ENCODE assay signal across 30 cellular contexts in genomic region chr22:35119494-35119893, GRCh38. TPM values are rescaled to one million over a fixed set of nuclear protein-coding genes. Genes with fewer than 3 reads are reported as not detected.
"Had no signal": no experiment of that assay in that cellular context is flagged by ENCODE, and none has a peak within 500 bp of the region (broad histone marks: within the 10 kb centered on the region; RNA-seq: fewer than 3 reads in every experiment).

No MANE protein-coding gene starts in this region.

- H3K9me3 ChIP-seq: gastrocnemius medialis, left lung, psoas muscle, thoracic aorta, tibial nerve, upper lobe of right lung, uterus had no signal

- H3K36me3 ChIP-seq: gastrocnemius medialis, left lung, thoracic aorta, tibial nerve, upper lobe of right lung, uterus had no signal

- H3K4me3 ChIP-seq: gastrocnemius medialis, left lung, psoas muscle, skin epidermis, thoracic aorta, tibial nerve, upper lobe of right lung, uterus had no signal

- DNase-seq: cortex of kidney; effector CD4-positive, alpha-beta T cell; foreskin fibroblast; gastrocnemius medialis; head of caudate nucleus; left lung; mammary epithelial cell; mesendoderm; midbrain; naive thymus-derived CD8-positive, alpha-beta T cell; nephron progenitor cell; nucleus accumbens; psoas muscle; right cardiac atrium; stimulated activated CD4-positive, alpha-beta T cell treated with anti-CD3 and anti-CD28 coated beads, Interleukin-15, amount 100 ng/mL, for 24 hours; stimulated activated CD4-positive, alpha-beta T cell treated with anti-CD3 and anti-CD28 coated beads, Interleukin-2, amount 100 ng/mL, for 48 hours; stimulated activated naive B cell treated with anti-CD40 and anti-IgM and Interleukin-4, amounts not matched to agents 10 μg/mL and 1 μg/mL and 100 μg/mL, for 72 hours; upper lobe of right lung; uterus had no signal

- H3K27me3 ChIP-seq: gastrocnemius medialis, left lung, tibial nerve, uterus had no signal

- FAIRE-seq: keratinocyte had no signal

- ATAC-seq: esophagus mucosa; gastrocnemius medialis; left lung; naive thymus-derived CD8-positive, alpha-beta T cell; psoas muscle; right cardiac atrium; stimulated activated naive B cell treated with anti-CD40 and anti-IgM and Interleukin-4, amounts not matched to agents 10 μg/mL and 1 μg/mL and 100 μg/mL, for 72 hours; upper lobe of right lung had no signal

- H3K4me1 ChIP-seq: gastrocnemius medialis, left lung, psoas muscle, tibial nerve, upper lobe of right lung, uterus had no signal

- H3K27ac ChIP-seq: epithelial cell of prostate, gastrocnemius medialis, left lung, psoas muscle, skin epidermis, thoracic aorta, tibial nerve, upper lobe of right lung, uterus had no signal

RNA-seq across cellular contexts. Expression of gene ISX, which starts 53.5 kb away (rescaled TPM):
- total RNA-seq: dermis microvascular lymphatic vessel endothelial cell; esophagus mucosa; glomerular endothelial cell; left lung; mammary epithelial cell; myocyte; naive thymus-derived CD8-positive, alpha-beta T cell; osteocyte; psoas muscle; renal cortical epithelial cell; right cardiac atrium; thoracic aorta; tibial nerve; upper lobe of right lung had no signal
- polyA plus RNA-seq: keratinocyte; mammary epithelial cell; naive thymus-derived CD8-positive, alpha-beta T cell; right cardiac atrium had no signal
